In genomic region chr22:35554297-35554845, GRCh38 we compare ENCODE assay signal across 21 cellular contexts. TPM values are rescaled to one million over a fixed set of nuclear protein-coding genes. Genes with fewer than 3 reads are reported as not detected.
DNase-seq lines count a peak whose midpoint lies in the region; ATAC-seq and TF ChIP-seq lines count a peak whose summit lies in the region.
"Had no signal": no experiment of that assay in that cellular context is flagged by ENCODE, and none has a peak within 500 bp of the region (broad histone marks: within the 10 kb centered on the region; RNA-seq: fewer than 3 reads in every experiment).

No MANE protein-coding gene starts in this region.

- peaks cover 3% of the 10 kb centered on the region for H3K27me3 ChIP-seq in endodermal cell (ENCODE audit: control insufficient read depth, insufficient read depth, low read length, poor library complexity, severe bottlenecking)
- peaks cover 8% of the 10 kb centered on the region for H3K27me3 ChIP-seq in suprapubic skin
- H3K27me3 ChIP-seq: MG63, Peyer's patch had no signal

- TF ChIP-seq EP300 in suprapubic skin (IDR thresholded peaks at IDR 0.05) = no peak

- H3K4me3 ChIP-seq in endodermal cell (ENCODE audit: low read length) (no peak overlapping the region), suprapubic skin (no peak overlapping the region)
- H3K4me3 ChIP-seq: MG63, Peyer's patch, SK-N-MC had no signal

- TF ChIP-seq POLR2A in suprapubic skin (IDR thresholded peaks at IDR 0.05) = no peak

- H3K36me3 Mint-ChIP-seq in endodermal cell (ENCODE audit: low read depth) = no peaks in the 10 kb centered on the region
- peaks cover 0 to 1% of the 10 kb centered on the region in 2 donors for H3K36me3 Mint-ChIP-seq in stimulated activated naive B cell treated with anti-CD40 and anti-IgM and Interleukin-4, amounts not matched to agents 10 μg/mL and 1 μg/mL and 100 μg/mL, for 72 hours

- no peaks in the 10 kb centered on the region for H3K9me3 Mint-ChIP-seq in endodermal cell
- peaks cover 0 to 4% of the 10 kb centered on the region in 2 donors for H3K9me3 Mint-ChIP-seq in stimulated activated naive B cell treated with anti-CD40 and anti-IgM and Interleukin-4, amounts not matched to agents 10 μg/mL and 1 μg/mL and 100 μg/mL, for 72 hours
- H3K9me3 Mint-ChIP-seq: CD4-positive, alpha-beta T cell had no signal

- peak; percentile 33 for DNase-seq in DMS153 (lab: John Stamatoyannopoulos, UW)
- peak; percentile 38 for DNase-seq in NCI-H226
- DNase-seq in endodermal cell = no peak
- no peak for DNase-seq in stimulated activated naive B cell treated with anti-CD40 and anti-IgM and Interleukin-4, amounts not matched to agents 10 μg/mL and 1 μg/mL and 100 μg/mL, for 72 hours
- DNase-seq in iPS-NIHi11 (ENCODE audit: low spot score) = no peak
- no peak for DNase-seq in suprapubic skin (ENCODE audit: low spot score in 2 of 2)
- DNase-seq: CD4-positive, alpha-beta T cell; DMS79; H7; KG1; MG63; NCI-H1048; NCI-H1417; NCI-H1694 treated with DMSO at 0.1 percent for 48 hours; NCI-H2081; NCI-H2227 treated with DMSO at 0.1 percent for 48 hours; NCI-H510A; Peyer's patch; SIG-M5 had no signal

- no peaks in the 10 kb centered on the region for H3K36me3 ChIP-seq in endodermal cell (ENCODE audit: control insufficient read depth, insufficient read depth, low read length)
- H3K36me3 ChIP-seq in suprapubic skin = no peaks in the 10 kb centered on the region
- H3K36me3 ChIP-seq: MG63, Peyer's patch had no signal

- H3K4me1 Mint-ChIP-seq in endodermal cell = peaks cover 3% of the 10 kb centered on the region
- peaks cover 11 to 14% of the 10 kb centered on the region in 2 donors for H3K4me1 Mint-ChIP-seq in stimulated activated naive B cell treated with anti-CD40 and anti-IgM and Interleukin-4, amounts not matched to agents 10 μg/mL and 1 μg/mL and 100 μg/mL, for 72 hours

- H3K27me3 Mint-ChIP-seq in endodermal cell (ENCODE audit: insufficient read depth) = peaks cover 2% of the 10 kb centered on the region
- peaks cover 37 to 49% of the 10 kb centered on the region in 2 donors for H3K27me3 Mint-ChIP-seq in stimulated activated naive B cell treated with anti-CD40 and anti-IgM and Interleukin-4, amounts not matched to agents 10 μg/mL and 1 μg/mL and 100 μg/mL, for 72 hours

- H3K9ac ChIP-seq in endodermal cell (ENCODE audit: extremely low read depth, low read length, poor library complexity, severe bottlenecking) = no peak overlapping the region

- H3K4me3 Mint-ChIP-seq in endodermal cell = no peak overlapping the region
- H3K4me3 Mint-ChIP-seq in stimulated activated naive B cell treated with anti-CD40 and anti-IgM and Interleukin-4, amounts not matched to agents 10 μg/mL and 1 μg/mL and 100 μg/mL, for 72 hours = no peak overlapping the region
- H3K4me3 Mint-ChIP-seq: CD4-positive, alpha-beta T cell had no signal

- peak; percentile 14 to 27 for ATAC-seq in stimulated activated naive B cell treated with anti-CD40 and anti-IgM and Interleukin-4, amounts not matched to agents 10 μg/mL and 1 μg/mL and 100 μg/mL, for 72 hours (replicated peaks)
- ATAC-seq in GM21717 (IDR thresholded peaks at IDR 0.05; ENCODE audit: unreplicated experiment) = no peak

- H3K27ac ChIP-seq in endodermal cell (ENCODE audit: low read depth, low read length) (no peak overlapping the region), suprapubic skin (no peak overlapping the region)
- H3K27ac ChIP-seq: Peyer's patch, SK-N-MC had no signal

- H3K27ac Mint-ChIP-seq in endodermal cell = peak overlapping the region; percentile 15
- H3K27ac Mint-ChIP-seq in stimulated activated naive B cell treated with anti-CD40 and anti-IgM and Interleukin-4, amounts not matched to agents 10 μg/mL and 1 μg/mL and 100 μg/mL, for 72 hours = no peak overlapping the region
- H3K27ac Mint-ChIP-seq: CD4-positive, alpha-beta T cell had no signal

- WGBS in endodermal cell (ENCODE audit: insufficient coverage in 1 of 2, insufficient read length in 1 of 2), 2 experiments = 82 to 87% methylated on average over 7 to 10 of the region's 10 CpGs
- WGBS in suprapubic skin = 62% methylated on average over 10 of the region's 10 CpGs

- TF ChIP-seq CTCF in endodermal cell (conservative IDR thresholded peaks at IDR 0.05) (no peak), suprapubic skin (IDR thresholded peaks at IDR 0.05) (no peak)

- no peaks in the 10 kb centered on the region for H3K9me3 ChIP-seq in endodermal cell (ENCODE audit: control insufficient read depth, low read length)
- no peaks in the 10 kb centered on the region for H3K9me3 ChIP-seq in suprapubic skin
- H3K9me3 ChIP-seq: Peyer's patch had no signal

- no peaks in the 10 kb centered on the region for H3K4me1 ChIP-seq in endodermal cell (ENCODE audit: control insufficient read depth, insufficient read depth, low read length)
- peaks cover 1% of the 10 kb centered on the region for H3K4me1 ChIP-seq in suprapubic skin
- H3K4me1 ChIP-seq: Peyer's patch had no signal

RNA-seq across cellular contexts. Expression of gene RASD2, which starts 13.7 kb away (rescaled TPM):
- total RNA-seq in endodermal cell (under 1 TPM; 0.15 to 0.24 TPM), suprapubic skin (1 to 10 TPM in 2 of 4 donors, under 1 TPM in 2; 0.89 to 1.7 (median 1.2) TPM)
- polyA plus RNA-seq in endodermal cell (2013, experiment 1 of 2) = 2.4 TPM
- 2.0 TPM for polyA plus RNA-seq in endodermal cell (2013, experiment 2 of 2)

Comparison
In these comparisons a context has a peak if more than half of its experiments do, and no peak if none do; other contexts are left out.
1. DNase-seq: peak in DMS153 (single experiment) and NCI-H226 (single experiment); none in endodermal cell (single experiment), stimulated activated naive B cell treated with anti-CD40 and anti-IgM and Interleukin-4, amounts not matched to agents 10 μg/mL and 1 μg/mL and 100 μg/mL, for 72 hours (single experiment), iPS-NIHi11 (single experiment) and suprapubic skin (0 of 2).